27 cellular contexts compared by ENCODE assay signal in genomic region chr5:9188956-9189355, GRCh38.
DNase-seq lines count a peak whose midpoint lies in the region; ATAC-seq and TF ChIP-seq lines count a peak whose summit lies in the region.
"Had no signal": no experiment of that assay in that cellular context is flagged by ENCODE, and none has a peak within 500 bp of the region (broad histone marks: within the 10 kb centered on the region; RNA-seq: fewer than 3 reads in every experiment).

No MANE protein-coding gene starts in this region.

- H3K4me1 ChIP-seq in heart left ventricle, result no peaks in the 10 kb centered on the region
- H3K4me1 ChIP-seq in SJSA1 (replicated peaks), result peaks cover 50% of the 10 kb centered on the region
- no peaks in the 10 kb centered on the region for H3K4me1 ChIP-seq in upper lobe of right lung
- no peaks in the 10 kb centered on the region for H3K4me1 ChIP-seq in tibial artery
- H3K4me1 ChIP-seq: BE2C had no signal

- intact Hi-C loops in heart left ventricle (cut with DNase I) (no loop called here), Right ventricle myocardium inferior (cut with DNase I) (no loop called here), upper lobe of right lung (cut with DNase I) (no loop called here), tibial artery (cut with DNase I; ENCODE audit: low total_unique reads) (no loop called here)

- no peak for TF ChIP-seq POLR2A in heart left ventricle (IDR thresholded peaks at IDR 0.05)

- ATAC-seq in heart left ventricle (peak in 3 of 4 donors; percentile 63 to 76 (median 68)), Right ventricle myocardium inferior (no peak), upper lobe of right lung (peak; percentile 48), GM21360 (IDR thresholded peaks at IDR 0.05; ENCODE audit: unreplicated experiment) (no peak)
- ATAC-seq: left colon, T-helper 17 cell had no signal

- H3K27ac ChIP-seq in heart left ventricle (peak overlapping the region in 1 of 12 donors; percentile 22), SJSA1 (peak overlapping the region; percentile 94), upper lobe of right lung (no peak overlapping the region), tibial artery (no peak overlapping the region)

- H3K4me3 ChIP-seq in heart left ventricle (no peak overlapping the region), SJSA1 (no peak overlapping the region), fibroblast of villous mesenchyme (ENCODE audit: low read depth, low read length) (no peak overlapping the region), upper lobe of right lung (no peak overlapping the region), tibial artery (no peak overlapping the region)
- H3K4me3 ChIP-seq: tibial nerve had no signal

- H3K9me3 ChIP-seq in heart left ventricle (no peaks in the 10 kb centered on the region), SJSA1 (replicated peaks) (no peaks in the 10 kb centered on the region), upper lobe of right lung (no peaks in the 10 kb centered on the region), tibial artery (no peaks in the 10 kb centered on the region)
- H3K9me3 ChIP-seq: BE2C, SK-N-SH, tibial nerve had no signal

- H3K27me3 ChIP-seq in heart left ventricle, result no peaks in the 10 kb centered on the region
- no peaks in the 10 kb centered on the region for H3K27me3 ChIP-seq in SJSA1 (replicated peaks)
- no peaks in the 10 kb centered on the region for H3K27me3 ChIP-seq in upper lobe of right lung
- H3K27me3 ChIP-seq in tibial artery, result no peaks in the 10 kb centered on the region
- H3K27me3 ChIP-seq: BE2C, tibial nerve had no signal

- H3K36me3 ChIP-seq in heart left ventricle (peaks cover 0 to 22% (median 0%) of the 10 kb centered on the region in 9 donors), SJSA1 (no peaks in the 10 kb centered on the region), upper lobe of right lung (no peaks in the 10 kb centered on the region), tibial artery (no peaks in the 10 kb centered on the region)
- H3K36me3 ChIP-seq: BE2C, tibial nerve had no signal

- 52 to 62% (median 61%) methylated on average over 4 of the region's 4 CpGs for WGBS in heart left ventricle, 4 donors

- TF ChIP-seq CTCF in heart left ventricle (IDR thresholded peaks at IDR 0.05) (peak in 1 of 12 donors; percentile 19), fibroblast of villous mesenchyme (IDR thresholded peaks at IDR 0.05; ENCODE audit: insufficient read depth, low read depth, low read length) (no peak), upper lobe of right lung (IDR thresholded peaks at IDR 0.05) (no peak), tibial artery (IDR thresholded peaks at IDR 0.05) (no peak)

- no peak for DNase-seq in heart left ventricle
- no peak for DNase-seq in Right ventricle myocardium inferior (ENCODE audit: missing footprints)
- no peak for DNase-seq in SJSA1 (ENCODE audit: low read depth in 1 of 2, low spot score in 2 of 2)
- peak; percentile 13 for DNase-seq in fibroblast of villous mesenchyme (ENCODE audit: low read depth)
- no peak for DNase-seq in upper lobe of right lung
- DNase-seq in tibial artery, result no peak
- no peak for DNase-seq in stimulated activated CD4-positive, alpha-beta T cell treated with anti-CD3 and anti-CD28 coated beads, Interleukin-4, amount 100 ng/mL, for 24 hours
- DNase-seq: activated CD4-positive, alpha-beta T cell treated with anti-CD3 and anti-CD28 coated beads for 4 hours; activated naive CD4-positive, alpha-beta T cell treated with anti-CD3 and anti-CD28 coated beads, Interleukin-2, amount 10 ng/mL, durations not matched to agents 7 days and 5 days; activated T-cell treated with anti-CD3 and anti-CD28 coated beads, Interleukin-2, amount 50 U/mL, for 48 hours; amygdala; BE2C; cortex of kidney; DMS153; H9; hippocampal formation; KBM-7; left colon; MM.1S; NCI-H1417 treated with DMSO at 0.1 percent for 48 hours; NCI-H774; nucleus accumbens; RPMI8226; SK-N-SH; T-helper 17 cell had no signal

Comparison
In these comparisons a context has a peak if more than half of its experiments do, and no peak if none do; other contexts are left out.
1. ATAC-seq: peak in heart left ventricle (3 of 4) and upper lobe of right lung (single experiment); none in Right ventricle myocardium inferior (single experiment) and GM21360 (single experiment).